8 cellular contexts compared by ENCODE assay signal in genomic region chr6:117676577-117677218, GRCh38. TPM values are rescaled to one million over a fixed set of nuclear protein-coding genes. Genes with fewer than 3 reads are reported as not detected.
DNase-seq lines count a peak whose midpoint lies in the region; ATAC-seq and TF ChIP-seq lines count a peak whose summit lies in the region.

No MANE protein-coding gene starts in this region.

- H3K27ac ChIP-seq in CD4-positive, alpha-beta T cell (ENCODE audit: low read depth, low read length), result no peak overlapping the region
- H3K27ac ChIP-seq in MM.1S (ENCODE audit: low read length) (no peak overlapping the region), neural cell (ENCODE audit: low read length) (no peak overlapping the region)
- no peak overlapping the region for H3K27ac ChIP-seq in effector memory CD4-positive, alpha-beta T cell (ENCODE audit: insufficient read depth, low read length, poor library complexity, severe bottlenecking)

- H3K27me3 ChIP-seq in CD4-positive, alpha-beta T cell (ENCODE audit: control insufficient read depth, insufficient read depth, low read length), result no peaks in the 10 kb centered on the region
- H3K27me3 ChIP-seq in MM.1S (replicated peaks; ENCODE audit: insufficient read depth, low read length), result no peaks in the 10 kb centered on the region
- H3K27me3 ChIP-seq in effector memory CD4-positive, alpha-beta T cell (replicated peaks; ENCODE audit: control insufficient read depth, insufficient read depth, low read length, poor library complexity, severe bottlenecking), result no peaks in the 10 kb centered on the region
- H3K27me3 ChIP-seq in neural cell (ENCODE audit: insufficient read depth, low read depth, low read length), result no peaks in the 10 kb centered on the region

- H3K9me3 Mint-ChIP-seq in CD4-positive, alpha-beta T cell, result no peaks in the 10 kb centered on the region

- no peak for TF ChIP-seq CTCF in CD4-positive, alpha-beta T cell (IDR thresholded peaks at IDR 0.05)
- TF ChIP-seq CTCF in MM.1S (IDR thresholded peaks at IDR 0.05; ENCODE audit: low read length), result no peak
- TF ChIP-seq CTCF in neural cell (IDR thresholded peaks at IDR 0.05; ENCODE audit: poor library complexity, severe bottlenecking), result no peak

- peaks cover 72% of the 10 kb centered on the region for H3K4me1 Mint-ChIP-seq in CD4-positive, alpha-beta T cell (ENCODE audit: low read depth)

- TF ChIP-seq EP300 in neural cell (conservative IDR thresholded peaks at IDR 0.05; ENCODE audit: poor library complexity, severe bottlenecking), result no peak

- intact Hi-C loops in CD4-positive, alpha-beta T cell (cut with DNase I, micrococcal nuclease), result loop anchor here in 1 of 2 experiments (2.0 to 10.0 kb wide), 12 partner anchors 76 to 1668 kb away; partner anchors contain the start of genes ASF1A, FAM184A, MAN1A1 and NT5DC1

- H3F3A ChIP-seq in MM.1S (ENCODE audit: insufficient read depth, low read length), result no peaks in the 10 kb centered on the region
- no peaks in the 10 kb centered on the region for H3F3A ChIP-seq in neural cell (ENCODE audit: insufficient read depth, low read length, poor library complexity, severe bottlenecking)

- POLR2A ChIA-PET in CD4-positive, alpha-beta T cell (lab: Charles Lee), result interaction anchor here (1.2 kb wide), 1 partner anchor 74 kb away, joined by 5 read pairs; the partner anchor contains the start of gene GOPC

- no peak for ATAC-seq in CD4-positive, alpha-beta T cell (ENCODE audit: poor library complexity)

- H3K36me3 ChIP-seq in MM.1S (replicated peaks; ENCODE audit: insufficient read depth, low read length), result no peaks in the 10 kb centered on the region
- H3K36me3 ChIP-seq in effector memory CD4-positive, alpha-beta T cell (ENCODE audit: control insufficient read depth, insufficient read depth, low read length), result no peaks in the 10 kb centered on the region
- H3K36me3 ChIP-seq in neural cell (ENCODE audit: insufficient read depth, low read length), result no peaks in the 10 kb centered on the region

- H3K4me3 ChIP-seq in MM.1S (ENCODE audit: low read length) (peak overlapping the region; percentile 88; the same call in 1 of the 2 replicates), neural cell (ENCODE audit: low read length) (peak overlapping the region; percentile 71)
- H3K4me3 ChIP-seq in effector memory CD4-positive, alpha-beta T cell (ENCODE audit: insufficient read depth, low read depth, low read length, poor library complexity, severe bottlenecking), result peak overlapping the region; percentile 55

- TF ChIP-seq RAD21 in neural cell (conservative IDR thresholded peaks at IDR 0.05), result no peak

- H4K20me1 ChIP-seq in MM.1S (ENCODE audit: insufficient read depth, low read length) (peaks cover 19% of the 10 kb centered on the region), neural cell (ENCODE audit: insufficient read depth) (peaks cover 4% of the 10 kb centered on the region)

- H3K9me2 ChIP-seq in MM.1S (replicated peaks; ENCODE audit: insufficient read depth, low read length), result no peaks in the 10 kb centered on the region
- no peaks in the 10 kb centered on the region for H3K9me2 ChIP-seq in neural cell (ENCODE audit: insufficient read depth, low read length)

- CTCF ChIA-PET in CD4-positive, alpha-beta T cell (lab: Charles Lee), result no interaction called here

- H3K79me2 ChIP-seq in MM.1S (ENCODE audit: low read length) (peaks cover 63% of the 10 kb centered on the region), neural cell (replicated peaks; ENCODE audit: insufficient read depth, low read length) (peaks cover 57% of the 10 kb centered on the region)

- no peaks in the 10 kb centered on the region for H3K27me3 Mint-ChIP-seq in CD4-positive, alpha-beta T cell

- H2AFZ ChIP-seq in MM.1S (ENCODE audit: low read length), result no peak overlapping the region
- H2AFZ ChIP-seq in neural cell (ENCODE audit: low read depth, low read length), result no peak overlapping the region

- H3K27ac Mint-ChIP-seq in CD4-positive, alpha-beta T cell, result peak overlapping the region; percentile 72

- peak overlapping the region; percentile 59 for H3K4me2 ChIP-seq in MM.1S (ENCODE audit: low read depth, low read length)
- peak overlapping the region; percentile 88 for H3K4me2 ChIP-seq in neural cell (ENCODE audit: low read length)

- H3K36me3 Mint-ChIP-seq in CD4-positive, alpha-beta T cell (ENCODE audit: low read depth), result peaks cover 37% of the 10 kb centered on the region

- H3K9ac ChIP-seq in MM.1S (ENCODE audit: low read length) (no peak overlapping the region), neural cell (ENCODE audit: low read length) (no peak overlapping the region)

- no peak for DNase-seq in CD4-positive, alpha-beta T cell
- no peak for DNase-seq in MM.1S
- DNase-seq in effector memory CD4-positive, alpha-beta T cell, result no peak
- DNase-seq in NCI-H446 (lab: John Stamatoyannopoulos, UW), result no peak
- DNase-seq in RKO (ENCODE audit: low spot score), result no peak
- no peak for DNase-seq in OCI-M2 (lab: John Stamatoyannopoulos, UW; ENCODE audit: unreplicated experiment)
- no peak for DNase-seq in mesenteric fat pad (ENCODE audit: low spot score)

- H3K9me3 ChIP-seq in CD4-positive, alpha-beta T cell (ENCODE audit: control insufficient read depth, low read length), result no peaks in the 10 kb centered on the region
- H3K9me3 ChIP-seq in MM.1S (replicated peaks; ENCODE audit: insufficient read depth, low read length) (no peaks in the 10 kb centered on the region), neural cell (ENCODE audit: low read length) (no peaks in the 10 kb centered on the region)
- H3K9me3 ChIP-seq in effector memory CD4-positive, alpha-beta T cell (ENCODE audit: control insufficient read depth, low read length), result no peaks in the 10 kb centered on the region

- H3K4me3 Mint-ChIP-seq in CD4-positive, alpha-beta T cell, result peak overlapping the region; percentile 86

- H3K4me1 ChIP-seq in MM.1S (ENCODE audit: low read length), result peaks cover 8% of the 10 kb centered on the region; the same call in 1 of the 2 replicates
- H3K4me1 ChIP-seq in effector memory CD4-positive, alpha-beta T cell (ENCODE audit: control insufficient read depth, insufficient read depth, low read length, poor library complexity, severe bottlenecking), result peaks cover 14% of the 10 kb centered on the region

TF ChIP-seq in neural cell, 6 proteins besides CTCF, POLR2A, EP300 and RAD21:
- TF ChIP-seq MXI1 (conservative IDR thresholded peaks at IDR 0.05; ENCODE audit: poor library complexity, severe bottlenecking) (no peak), REST (IDR thresholded peaks at IDR 0.05; ENCODE audit: borderline replicate concordance) (no peak), SMC3 (conservative IDR thresholded peaks at IDR 0.05; ENCODE audit: poor library complexity) (no peak), POLR2AphosphoS5 (IDR thresholded peaks at IDR 0.05) (no peak), TAF1 (IDR thresholded peaks at IDR 0.05; ENCODE audit: low read depth) (no peak), EZH2 (IDR thresholded peaks at IDR 0.05; ENCODE audit: borderline replicate concordance, insufficient read depth, low read length, poor library complexity, severe bottlenecking) (no peak)
TF ChIP-seq in neural cell: peak in this region for 0.

RNA-seq across cellular contexts. Expression of gene NUS1, which starts 1.4 kb away (rescaled TPM):
- total RNA-seq in CD4-positive, alpha-beta T cell, result 10 to 100 TPM; 16.2 to 16.6 TPM
- polyA plus RNA-seq in neural cell, result 30.8 and 36.3 TPM in 2 replicates
- 36.8 and 43.3 TPM in 2 replicates for polyA minus RNA-seq in neural cell
- total RNA-seq in mesenteric fat pad, result 36.8 TPM
